8 cellular contexts compared by ENCODE assay signal in genomic region chr15:55526559-55527036, GRCh38. TPM values are rescaled to one million over a fixed set of nuclear protein-coding genes. Genes with fewer than 3 reads are reported as not detected.
A peak's percentile ranks its signal among the peaks of the same experiment; 100 is the strongest.
DNase-seq lines count a peak whose midpoint lies in the region; ATAC-seq, FAIRE-seq and TF ChIP-seq lines count a peak whose summit lies in the region.

No MANE protein-coding gene starts in this region.

- H3K9ac ChIP-seq in endothelial cell of umbilical vein (replicated peaks; ENCODE audit: extremely low read depth, insufficient read depth, low read length) = no peak overlapping the region

- H3K9me3 ChIP-seq in endothelial cell of umbilical vein (replicated peaks; ENCODE audit: control insufficient read depth, insufficient read depth, low read length) = no peaks in the 10 kb centered on the region

- CTCF ChIA-PET in activated CD4-positive, alpha-beta T cell treated with anti-CD3 and anti-CD28 coated beads for 36 hours (lab: Charles Lee) = interaction anchor here (0.6 to 3.9 kb wide), 20 partner anchors 9 to 619 kb away, joined by 3 to 19 read pairs (median 4); no protein-coding TSS in a partner anchor
- CTCF ChIA-PET in endothelial cell of umbilical vein (lab: Charles Lee) = interaction anchor here (0.6 to 7.6 kb wide), 39 partner anchors 9 to 725 kb away, joined by 3 to 97 read pairs (median 4); partner anchors contain the start of gene PYGO1

- no peaks in the 10 kb centered on the region for H3K36me3 ChIP-seq in endothelial cell of umbilical vein (ENCODE audit: control insufficient read depth in 2 of 2, extremely low read depth in 1 of 2, insufficient read depth in 2 of 2, low read length in 2 of 2)

- TF ChIP-seq CTCF in HL-60 (IDR thresholded peaks at IDR 0.05; ENCODE audit: insufficient read depth, low read length) (peak; percentile 57), endothelial cell of umbilical vein (IDR thresholded peaks at IDR 0.05; ENCODE audit: extremely low read depth in 1 of 2, insufficient read depth in 1 of 2, low read depth in 1 of 2, low read length in 2 of 2) (peak; percentile 69 to 75)

- no peaks in the 10 kb centered on the region for H3K9me3 Mint-ChIP-seq in activated CD4-positive, alpha-beta T cell treated with anti-CD3 and anti-CD28 coated beads for 36 hours (ENCODE audit: low read depth)

- no peaks in the 10 kb centered on the region for H3K4me1 ChIP-seq in endothelial cell of umbilical vein (ENCODE audit: control insufficient read depth, extremely low read depth, insufficient read depth, low read length)

- H3K4me3 ChIP-seq in HL-60 (replicated peaks; ENCODE audit: insufficient read depth, low read length) (no peak overlapping the region), endothelial cell of umbilical vein (replicated peaks in 1 of 3; ENCODE audit: insufficient read depth in 1 of 3, low read depth in 1 of 3, low read length in 3 of 3) (no peak overlapping the region)

- H3K4me2 ChIP-seq in endothelial cell of umbilical vein (ENCODE audit: insufficient read depth, low read length) = no peak overlapping the region

- H3K27me3 ChIP-seq in HL-60 (ENCODE audit: insufficient read depth, poor library complexity, severe bottlenecking) (peaks cover 3% of the 10 kb centered on the region), endothelial cell of umbilical vein (ENCODE audit: control insufficient read depth in 2 of 2, insufficient read depth in 2 of 2, low read length in 2 of 2) (peaks cover 9 to 13% of the 10 kb centered on the region in 2 experiments)

- H3K27ac Mint-ChIP-seq in activated CD4-positive, alpha-beta T cell treated with anti-CD3 and anti-CD28 coated beads for 36 hours = no peak overlapping the region

- H3K79me2 ChIP-seq in endothelial cell of umbilical vein (ENCODE audit: control insufficient read depth, insufficient read depth, low read length) = no peaks in the 10 kb centered on the region

- no peaks in the 10 kb centered on the region for H4K20me1 ChIP-seq in endothelial cell of umbilical vein (replicated peaks; ENCODE audit: control insufficient read depth, extremely low read depth, insufficient read depth, low read length)

- no peaks in the 10 kb centered on the region for H3K4me1 Mint-ChIP-seq in activated CD4-positive, alpha-beta T cell treated with anti-CD3 and anti-CD28 coated beads for 36 hours

- H3K27ac ChIP-seq in HL-60 (replicated peaks) (no peak overlapping the region), endothelial cell of umbilical vein (ENCODE audit: insufficient read depth, low read depth, low read length) (no peak overlapping the region)

- no peaks in the 10 kb centered on the region for H3K36me3 Mint-ChIP-seq in activated CD4-positive, alpha-beta T cell treated with anti-CD3 and anti-CD28 coated beads for 36 hours (ENCODE audit: low read depth)

- dilution Hi-C loops in endothelial cell of umbilical vein (cut with MboI; ENCODE audit: extremely low pct_ligation_motif_present, low sequenced_read_pairs) = no loop called here

- peak; percentile 74 for ATAC-seq in activated CD4-positive, alpha-beta T cell treated with anti-CD3 and anti-CD28 coated beads for 36 hours
- peak; percentile 66 for ATAC-seq in GM19324 (IDR thresholded peaks at IDR 0.05; ENCODE audit: low FRiP score, unreplicated experiment)

- H3K4me3 Mint-ChIP-seq in activated CD4-positive, alpha-beta T cell treated with anti-CD3 and anti-CD28 coated beads for 36 hours = no peak overlapping the region

- POLR2A ChIA-PET in activated CD4-positive, alpha-beta T cell treated with anti-CD3 and anti-CD28 coated beads for 36 hours (lab: Charles Lee) = no interaction called here
- POLR2A ChIA-PET in endothelial cell of umbilical vein (lab: Charles Lee) = no interaction called here

- peaks cover 29% of the 10 kb centered on the region for H3K27me3 Mint-ChIP-seq in activated CD4-positive, alpha-beta T cell treated with anti-CD3 and anti-CD28 coated beads for 36 hours

- BruUV-seq in endothelial cell of umbilical vein (replicated peaks; lab: Mats Ljungman, UMichigan) = no TSS peak

- peak overlapping the region; percentile 80 for H2AFZ ChIP-seq in endothelial cell of umbilical vein (ENCODE audit: low read depth, low read length)

- peak; percentile 87 for FAIRE-seq in endothelial cell of umbilical vein (lab: Jason Lieb, UNC)

- intact Hi-C loops in activated CD4-positive, alpha-beta T cell treated with anti-CD3 and anti-CD28 coated beads for 36 hours (cut with DNase I, micrococcal nuclease) = loop anchor here in 1 of 2 experiments (1.0 kb wide), 1 partner anchor 115 kb away; no protein-coding TSS in a partner anchor
- intact Hi-C loops in endothelial cell of umbilical vein (cut with micrococcal nuclease) = loop anchor here (1.0 to 2.0 kb wide), 3 partner anchors 62 to 273 kb away; partner anchors contain the start of gene PYGO1

- H3K9me1 ChIP-seq in endothelial cell of umbilical vein (replicated peaks; ENCODE audit: control insufficient read depth, extremely low read depth, insufficient read depth, low read length) = no peaks in the 10 kb centered on the region

- DNase-seq in activated CD4-positive, alpha-beta T cell treated with anti-CD3 and anti-CD28 coated beads for 36 hours = peak; percentile 40
- DNase-seq in activated CD4-positive, alpha-beta T cell treated with anti-CD3 and anti-CD28 coated beads for 1 hour = no peak
- DNase-seq in HL-60 (ENCODE audit: low read depth in 1 of 2, low spot score in 1 of 2) (peak; percentile 12 to 50), endothelial cell of umbilical vein (ENCODE audit: low read depth, low spot score) (peak; percentile 31), non-pigmented ciliary epithelial cell (ENCODE audit: low read depth) (peak; percentile 14), NK-92 (lab: John Stamatoyannopoulos, UW; ENCODE audit: unreplicated experiment) (no peak)

- TF ChIP-seq POLR2A in Raji (IDR thresholded peaks at IDR 0.05; ENCODE audit: insufficient read depth, low read depth, low read length) (peak; percentile 34; the same call in 1 of the 2 replicates), endothelial cell of umbilical vein (IDR thresholded peaks at IDR 0.05; ENCODE audit: low read depth, low read length) (no peak)

TF ChIP-seq in endothelial cell of umbilical vein, 7 proteins besides CTCF, POLR2A, EP300 and RAD21:
- TF ChIP-seq GATA2 (IDR thresholded peaks at IDR 0.05; ENCODE audit: insufficient read depth, insufficient read length, low read depth, low read length) (no peak), MYC (IDR thresholded peaks at IDR 0.05; ENCODE audit: low read depth, low read length) (peak; percentile 89), MAX (IDR thresholded peaks at IDR 0.05; ENCODE audit: insufficient read depth, insufficient read length) (peak; percentile 87), FOS (IDR thresholded peaks at IDR 0.05; ENCODE audit: borderline replicate concordance, insufficient read depth, low read length) (no peak)

RNA-seq across cellular contexts. Expression of gene DNAAF4, which starts 18.6 kb away (rescaled TPM):
- total RNA-seq in activated CD4-positive, alpha-beta T cell treated with anti-CD3 and anti-CD28 coated beads for 36 hours = under 1 TPM; 0.62 to 0.79 TPM
- total RNA-seq in endothelial cell of umbilical vein = 4.0 and 4.6 TPM in 2 replicates
- 2.1 and 3.4 TPM in 2 replicates for polyA plus RNA-seq in endothelial cell of umbilical vein
- polyA plus RNA-seq in endothelial cell of umbilical vein (2011; cell fraction: cytosol; rRNA removed) = 3.0 and 5.5 TPM in 2 replicates
- polyA plus RNA-seq in endothelial cell of umbilical vein (2011; cell fraction: nucleus; rRNA removed) = 2.5 and 4.7 TPM in 2 replicates
- 3.8 and 4.7 TPM in 2 replicates for polyA plus RNA-seq in endothelial cell of umbilical vein (2012)
- polyA minus RNA-seq in endothelial cell of umbilical vein = 3.8 and 5.2 TPM in 2 replicates
- polyA minus RNA-seq in endothelial cell of umbilical vein (2011; cell fraction: cytosol; rRNA and poly(A)+ RNA removed) = 0.61 TPM
- polyA minus RNA-seq in endothelial cell of umbilical vein (2011; cell fraction: nucleus; rRNA and poly(A)+ RNA removed) = 3.3 and 8.9 TPM in 2 replicates

Comparison
In these comparisons a context has a peak if more than half of its experiments do, and no peak if none do; other contexts are left out.
1. DNase-seq: peak in activated CD4-positive, alpha-beta T cell treated with anti-CD3 and anti-CD28 coated beads for 36 hours (single experiment), HL-60 (2 of 2), endothelial cell of umbilical vein (single experiment) and non-pigmented ciliary epithelial cell (single experiment); none in activated CD4-positive, alpha-beta T cell treated with anti-CD3 and anti-CD28 coated beads for 1 hour (single experiment) and NK-92 (single experiment).